ENCODE assay signal across 9 cellular contexts in the genomic region with DNA sequence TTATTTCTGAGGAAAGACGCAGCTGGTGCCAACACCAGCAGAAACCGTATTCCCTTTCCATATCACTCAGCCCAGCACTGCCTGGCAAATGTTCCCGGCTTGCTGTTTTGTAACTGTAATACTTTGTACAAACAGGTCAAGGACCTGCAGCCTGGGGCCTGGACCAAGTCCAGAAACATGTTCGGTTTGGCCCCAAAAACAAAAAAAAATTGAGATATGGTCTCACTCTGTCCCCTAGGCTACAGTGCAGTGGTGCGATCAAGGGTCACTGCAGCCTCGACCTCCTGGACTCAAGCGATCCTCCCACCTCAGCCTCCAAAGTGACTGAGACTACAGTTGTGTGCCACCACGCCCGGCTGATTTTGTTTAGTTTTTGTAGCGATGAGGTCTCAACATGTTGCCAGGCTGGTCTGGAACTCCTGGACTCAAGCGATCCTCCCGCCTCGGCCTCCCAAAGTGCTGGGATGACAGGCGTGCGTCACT. TPM values are rescaled to one million over a fixed set of nuclear protein-coding genes. Genes with fewer than 3 reads are reported as not detected.
DNase-seq lines count a peak whose midpoint lies in the region; TF ChIP-seq lines count a peak whose summit lies in the region.
"Had no signal": no experiment of that assay in that cellular context is flagged by ENCODE, and none has a peak within 500 bp of the region (broad histone marks: within the 10 kb centered on the region; RNA-seq: fewer than 3 reads in every experiment).

No MANE protein-coding gene starts in this region.

- 54 to 62% methylated on average over 9 to 14 of the region's 15 CpGs for WGBS in esophagus squamous epithelium, 2 donors

- intact Hi-C loops in esophagus squamous epithelium (cut with DNase I) = no loop called here

- no peaks in the 10 kb centered on the region for H3K36me3 ChIP-seq in DOHH2 (ENCODE audit: control insufficient read depth, low read length)
- H3K36me3 ChIP-seq in SJCRH30 = peaks cover 4% of the 10 kb centered on the region; the same call in 1 of the 2 replicates
- peaks cover 0 to 43% (median 19%) of the 10 kb centered on the region in 3 donors for H3K36me3 ChIP-seq in esophagus squamous epithelium

- H3K9me3 Mint-ChIP-seq in progenitor cell of endocrine pancreas (ENCODE audit: low read depth) = no peaks in the 10 kb centered on the region

- peak overlapping the region; percentile 94 for H3K4me2 ChIP-seq in DOHH2 (ENCODE audit: low read length)

- no peaks in the 10 kb centered on the region for H3K36me3 Mint-ChIP-seq in progenitor cell of endocrine pancreas (ENCODE audit: insufficient read depth)

- peaks cover 24% of the 10 kb centered on the region for H3K4me1 ChIP-seq in DOHH2 (ENCODE audit: control insufficient read depth, low read length)
- peaks cover 2% of the 10 kb centered on the region; the same call in 1 of the 2 replicates for H3K4me1 ChIP-seq in SJCRH30
- H3K4me1 ChIP-seq in esophagus squamous epithelium = peaks cover 27 to 70% (median 39%) of the 10 kb centered on the region in 3 donors

- H4K20me1 ChIP-seq in DOHH2 (ENCODE audit: control insufficient read depth, insufficient read depth, low read depth, low read length) = 0 out of 2 replicates have a peak, but pooled peaks cover 3% of the 10 kb centered on the region

- peak overlapping the region; percentile 76 for H3K27ac Mint-ChIP-seq in progenitor cell of endocrine pancreas

- TF ChIP-seq CTCF in DOHH2 (IDR thresholded peaks at IDR 0.05; ENCODE audit: low read depth, low read length, poor library complexity, severe bottlenecking) (no peak), esophagus squamous epithelium (IDR thresholded peaks at IDR 0.05) (no peak), progenitor cell of endocrine pancreas (IDR thresholded peaks at IDR 0.05; ENCODE audit: unreplicated experiment) (no peak)

- peaks cover 27% of the 10 kb centered on the region for H3K79me2 ChIP-seq in DOHH2 (ENCODE audit: control insufficient read depth, low read length)

- no peak for TF ChIP-seq POLR2A in esophagus squamous epithelium (IDR thresholded peaks at IDR 0.05)

- peak overlapping the region; percentile 71 for H3K4me3 Mint-ChIP-seq in progenitor cell of endocrine pancreas (ENCODE audit: low read depth)

- H3K27ac ChIP-seq in DOHH2 (ENCODE audit: low read depth, low read length) (no peak overlapping the region), SJCRH30 (no peak overlapping the region), esophagus squamous epithelium (peak overlapping the region in 3 of 4 donors; percentile 92 to 95 (median 94))

- peak overlapping the region; percentile 91 for H3K4me3 ChIP-seq in DOHH2 (ENCODE audit: low read length)
- peak overlapping the region; percentile 84 for H3K4me3 ChIP-seq in SJCRH30
- H3K4me3 ChIP-seq in esophagus squamous epithelium = peak overlapping the region; percentile 61 to 98 (median 92)

- H3K4me1 Mint-ChIP-seq in progenitor cell of endocrine pancreas (ENCODE audit: low read depth) = peaks cover 31% of the 10 kb centered on the region

- no peaks in the 10 kb centered on the region for H3K9me2 ChIP-seq in DOHH2 (replicated peaks; ENCODE audit: control insufficient read depth, low read length)

- H3F3A ChIP-seq in DOHH2 (ENCODE audit: control insufficient read depth, insufficient read depth) = peaks cover 10% of the 10 kb centered on the region; the same call in 1 of the 2 replicates

- H3K27me3 ChIP-seq in DOHH2 (ENCODE audit: control insufficient read depth, low read length) (no peaks in the 10 kb centered on the region), SJCRH30 (no peaks in the 10 kb centered on the region), esophagus squamous epithelium (no peaks in the 10 kb centered on the region)

- H3K9me3 ChIP-seq in DOHH2 (ENCODE audit: control insufficient read depth, insufficient read depth, low read length) = no peaks in the 10 kb centered on the region
- H3K9me3 ChIP-seq in SJCRH30 (replicated peaks) = no peaks in the 10 kb centered on the region
- no peaks in the 10 kb centered on the region for H3K9me3 ChIP-seq in esophagus squamous epithelium

- H3K27me3 Mint-ChIP-seq in progenitor cell of endocrine pancreas = no peaks in the 10 kb centered on the region

- DNase-seq in SJCRH30 = no peak
- DNase-seq in esophagus squamous epithelium (lab: John Stamatoyannopoulos, UW) = no peak
- no peak for DNase-seq in progenitor cell of endocrine pancreas (ENCODE audit: low spot score, unreplicated experiment)
- no peak for DNase-seq in HCEC 1CT
- DNase-seq in activated effector memory CD4-positive, alpha-beta T cell treated with Interleukin-2 at 50 U/mL for 16 hours = no peak
- DNase-seq in NCI-H510A treated with DMSO at 0.1 percent for 48 hours (lab: John Stamatoyannopoulos, UW) = no peak
- no peak for DNase-seq in pons (ENCODE audit: low spot score)
- DNase-seq: NCI-H526 had no signal

RNA-seq across cellular contexts. Expression of gene HAGH, which starts 1.2 kb away (rescaled TPM):
- 14.6 and 15.0 TPM in 2 replicates for total RNA-seq in SJCRH30 (2014; rRNA removed; shearing (Covaris generic))
- total RNA-seq in esophagus squamous epithelium = 10 to 100 TPM; 30.6 to 56.5 (median 43.4) TPM
- total RNA-seq in progenitor cell of endocrine pancreas = 43.6 and 46.4 TPM in 2 replicates

RNA-seq across cellular contexts. Expression of gene FAHD1, which starts 1.6 kb away (rescaled TPM):
- total RNA-seq in SJCRH30 (2014; rRNA removed; shearing (Covaris generic)) = 16.2 and 19.5 TPM in 2 replicates
- total RNA-seq in esophagus squamous epithelium (10 to 100 TPM; 34.3 to 52.3 (median 46.9) TPM), progenitor cell of endocrine pancreas (26.3 and 27.9 TPM in 2 replicates)

RNA-seq across cellular contexts. Expression of gene IGFALS, which starts 31.9 kb away (rescaled TPM):
- not detected in 2 replicates for total RNA-seq in SJCRH30 (2014; rRNA removed; shearing (Covaris generic))
- total RNA-seq in esophagus squamous epithelium = not detected
- total RNA-seq in progenitor cell of endocrine pancreas = 0.60 and 1.2 TPM in 2 replicates

RNA-seq across cellular contexts. Expression of gene NUBP2, which starts 42.7 kb away (rescaled TPM):
- total RNA-seq in SJCRH30 (2014; rRNA removed; shearing (Covaris generic)) = 45.0 and 55.3 TPM in 2 replicates
- total RNA-seq in esophagus squamous epithelium = 10 to 100 TPM; 71.4 to 91.5 (median 79.5) TPM
- 59.9 and 65.4 TPM in 2 replicates for total RNA-seq in progenitor cell of endocrine pancreas

RNA-seq across cellular contexts. Expression of gene SPSB3, which starts 43.1 kb away (rescaled TPM):
- 9.6 and 12.4 TPM in 2 replicates for total RNA-seq in SJCRH30 (2014; rRNA removed; shearing (Covaris generic))
- total RNA-seq in esophagus squamous epithelium (10 to 100 TPM; 27.8 to 84.5 (median 45.1) TPM), progenitor cell of endocrine pancreas (47.8 and 50.2 TPM in 2 replicates)

Comparison
In these comparisons a context has a peak if more than half of its experiments do, and no peak if none do; other contexts are left out.
1. H3K27ac ChIP-seq: peak in esophagus squamous epithelium (3 of 4); none in DOHH2 (single experiment) and SJCRH30 (single experiment).
2. Peak in every context shown above with its lines, with median percentiles within 50 percentile points of each other: H3K4me3 ChIP-seq.